33 cellular contexts compared by ENCODE assay signal in the genomic region with DNA sequence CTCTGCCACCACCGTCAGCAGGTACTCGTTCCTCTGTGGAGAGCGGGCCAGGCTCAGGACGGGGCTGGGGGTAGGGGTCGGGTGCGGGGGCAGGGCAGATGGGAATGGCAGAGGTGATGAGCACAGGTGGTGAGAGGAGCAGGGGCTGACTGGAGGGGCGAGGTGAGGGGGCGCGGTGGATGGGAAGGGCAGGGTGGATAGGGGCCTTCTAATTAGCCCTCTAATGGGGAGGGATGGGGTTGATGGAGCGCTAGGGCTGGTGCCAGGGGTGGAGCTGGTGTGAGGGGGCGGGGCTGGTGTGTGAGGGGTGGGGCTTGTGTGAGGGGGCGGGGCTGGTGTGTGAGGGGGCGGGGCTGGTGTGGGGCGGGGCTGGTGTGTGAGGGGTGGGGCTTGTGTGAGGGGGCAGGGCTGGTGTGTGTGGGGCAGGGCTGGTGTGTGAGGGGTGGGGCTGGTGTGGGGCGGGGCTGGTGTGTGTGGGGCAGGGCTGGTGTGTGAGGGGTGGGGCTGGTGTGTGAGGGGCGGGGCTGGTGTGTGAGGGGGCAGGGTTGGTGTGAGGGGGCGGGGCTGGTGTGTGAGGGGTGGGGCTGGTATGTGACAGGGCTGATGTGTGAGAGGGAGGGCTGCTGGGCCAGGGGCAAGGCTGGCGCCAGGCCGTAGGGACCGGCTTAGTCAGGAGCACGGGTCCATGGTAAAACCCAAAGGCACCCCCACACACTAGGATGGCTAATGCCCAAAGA. TPM values are rescaled to one million over a fixed set of nuclear protein-coding genes. Genes with fewer than 3 reads are reported as not detected.
A peak's percentile ranks its signal among the peaks of the same experiment; 100 is the strongest.
DNase-seq lines count a peak whose midpoint lies in the region; ATAC-seq and TF ChIP-seq lines count a peak whose summit lies in the region.
"Had no signal": no experiment of that assay in that cellular context is flagged by ENCODE, and none has a peak within 500 bp of the region (broad histone marks: within the 10 kb centered on the region; RNA-seq: fewer than 3 reads in every experiment).

No MANE protein-coding gene starts in this region.

- H3K4me1 Mint-ChIP-seq in H9 (peaks cover 2 to 8% of the 10 kb centered on the region in 2 experiments; a peak in 3 of 4 replicates), activated B cell treated with CpG ODN at 0.5 μM for 24 hours (no peaks in the 10 kb centered on the region)
- H3K4me1 Mint-ChIP-seq: activated naive CD8-positive, alpha-beta T cell treated with anti-CD3 and anti-CD28 coated beads for 36 hours; nephron had no signal

- no peak overlapping the region for H3K4me3 ChIP-seq in neuronal stem cell (ENCODE audit: low read length in 2 of 2)
- H3K4me3 ChIP-seq: colonic mucosa, GM23248, lower lobe of right lung, MG63, SK-N-MC, spleen, vagina had no signal

- no peaks in the 10 kb centered on the region; the same call in none of the 2 replicates for H3K27me3 Mint-ChIP-seq in H9 (ENCODE audit: low read depth)
- H3K27me3 Mint-ChIP-seq in activated B cell treated with CpG ODN at 0.5 μM for 24 hours: peaks cover 17% of the 10 kb centered on the region
- H3K27me3 Mint-ChIP-seq: activated naive CD8-positive, alpha-beta T cell treated with anti-CD3 and anti-CD28 coated beads for 36 hours had no signal

- H3K18ac ChIP-seq in H9 (ENCODE audit: insufficient read length, low read depth, low read length) (no peak overlapping the region), neuronal stem cell (ENCODE audit: low read length) (peak overlapping the region; percentile 88)

- H3K9ac ChIP-seq in H9 (ENCODE audit: extremely low read depth, insufficient read length, low read length) (no peak overlapping the region), neuronal stem cell (ENCODE audit: low read depth, low read length, poor library complexity) (no peak overlapping the region)
- H3K9ac ChIP-seq: GM23248, parathyroid adenoma had no signal

- H3K9me3 ChIP-seq in H9 (ENCODE audit: control insufficient read depth, low read depth, low read length) (no peaks in the 10 kb centered on the region), neuronal stem cell (replicated peaks in 1 of 2; ENCODE audit: control insufficient read depth in 2 of 2, insufficient read depth in 1 of 2, low read depth in 1 of 2, low read length in 2 of 2) (peaks cover 0 to 1% of the 10 kb centered on the region in 2 donors)
- H3K9me3 ChIP-seq: colonic mucosa, lower lobe of right lung, MG63, spleen, vagina had no signal

- TF ChIP-seq CTCF in H9 (conservative IDR thresholded peaks at IDR 0.05): no peak
- TF ChIP-seq CTCF in activated B cell treated with CpG ODN at 0.5 μM for 24 hours (IDR thresholded peaks at IDR 0.05): no peak

- no peaks in the 10 kb centered on the region for H3K79me2 ChIP-seq in H9 (ENCODE audit: insufficient read depth, low read length)
- H3K79me2 ChIP-seq: parathyroid adenoma had no signal

- H4K20me1 ChIP-seq in H9 (ENCODE audit: control insufficient read depth, insufficient read depth, insufficient read length): no peaks in the 10 kb centered on the region

- no peak overlapping the region for H3K56ac ChIP-seq in H9 (ENCODE audit: insufficient read length, low read depth, low read length)

- H3K27ac ChIP-seq in H9 (ENCODE audit: insufficient read length, low read depth, low read length) (no peak overlapping the region), neuronal stem cell (replicated peaks; ENCODE audit: low read length) (no peak overlapping the region)
- H3K27ac ChIP-seq: 22Rv1, colonic mucosa, GM23248, lower lobe of right lung, parathyroid adenoma, SK-N-MC, spleen, vagina had no signal

- CTCF ChIA-PET in activated B cell treated with CpG ODN at 0.5 μM for 24 hours (lab: Charles Lee): no interaction called here

- no peaks in the 10 kb centered on the region for H3K23me2 ChIP-seq in H9 (ENCODE audit: insufficient read length, low read depth, low read length, poor library complexity, severe bottlenecking)

- H3K4me1 ChIP-seq in H9 (ENCODE audit: insufficient read depth, low read length): no peaks in the 10 kb centered on the region; the same call in 1 of the 2 replicates
- no peaks in the 10 kb centered on the region for H3K4me1 ChIP-seq in neuronal stem cell (ENCODE audit: control insufficient read depth in 2 of 2, insufficient read depth in 1 of 2, low read depth in 1 of 2, low read length in 2 of 2)
- H3K4me1 ChIP-seq: colonic mucosa, lower lobe of right lung, parathyroid adenoma, spleen, vagina had no signal

- no peaks in the 10 kb centered on the region for H3K36me3 ChIP-seq in neuronal stem cell (replicated peaks in 1 of 2; ENCODE audit: control insufficient read depth in 2 of 2, insufficient read depth in 2 of 2, low read length in 2 of 2)
- H3K36me3 ChIP-seq: colonic mucosa, lower lobe of right lung, MG63, spleen, vagina had no signal

- H2AFZ ChIP-seq in H9 (ENCODE audit: low read length) (no peak overlapping the region), neuronal stem cell (ENCODE audit: low read length) (no peak overlapping the region)
- H2AFZ ChIP-seq: GM23248, parathyroid adenoma had no signal

- intact Hi-C loops in activated B cell treated with CpG ODN at 0.5 μM for 24 hours (cut with micrococcal nuclease): no loop called here

- no peak overlapping the region for H4K91ac ChIP-seq in H9 (ENCODE audit: insufficient read length, low read depth, low read length)
- H4K91ac ChIP-seq in neuronal stem cell (ENCODE audit: low read depth, low read length, poor library complexity): no peak overlapping the region

- H3K4ac ChIP-seq in H9 (ENCODE audit: low read depth, low read length) (no peak overlapping the region), neuronal stem cell (ENCODE audit: low read length) (no peak overlapping the region)

- H3K23ac ChIP-seq in H9 (ENCODE audit: insufficient read length, low read depth, low read length): no peak overlapping the region
- peak overlapping the region; percentile 45 for H3K23ac ChIP-seq in neuronal stem cell (ENCODE audit: low read depth, low read length, poor library complexity)

- ATAC-seq in activated B cell treated with CpG ODN at 0.5 μM for 24 hours (ENCODE audit: low read depth) (no peak), HG02798 (IDR thresholded peaks at IDR 0.05; ENCODE audit: poor library complexity, unreplicated experiment) (no peak)
- ATAC-seq: lower lobe of right lung had no signal

- H2BK15ac ChIP-seq in H9 (ENCODE audit: low read depth, low read length) (no peak overlapping the region), neuronal stem cell (ENCODE audit: low read length) (no peak overlapping the region)

- H3K14ac ChIP-seq in H9 (ENCODE audit: insufficient read depth, low read length) (no peak overlapping the region), neuronal stem cell (ENCODE audit: low read length) (no peak overlapping the region)

- WGBS in H9 (ENCODE audit: extremely low coverage, insufficient read length, low lambda C conversion rate): no CpG with 5 or more reads among the region's 21 CpGs
- no CpG with 5 or more reads among the region's 21 CpGs for WGBS in neuronal stem cell (ENCODE audit: extremely low coverage in 2 of 2, insufficient read length in 2 of 2, insufficient replicate concordance in 1 of 2), 2 donors

- H2BK20ac ChIP-seq in H9 (ENCODE audit: low read depth, low read length, poor library complexity, severe bottlenecking): no peak overlapping the region

- no peak overlapping the region for H4K5ac ChIP-seq in H9 (ENCODE audit: insufficient read length, low read depth, low read length)

- no peak overlapping the region for H2BK5ac ChIP-seq in H9 (ENCODE audit: insufficient read length, low read length)
- no peak overlapping the region for H2BK5ac ChIP-seq in neuronal stem cell (ENCODE audit: low read length)

- no peak overlapping the region for H3T11ph ChIP-seq in H9 (ENCODE audit: low read length)

- DNase-seq in DMS53 (lab: John Stamatoyannopoulos, UW) (peak; percentile 15), DMS53 treated with DMSO at 0.1 percent for 48 hours (lab: John Stamatoyannopoulos, UW; ENCODE audit: unreplicated experiment) (no peak), H9 (peak; percentile 50), activated B cell treated with CpG ODN at 0.5 μM for 24 hours (peak; percentile 3), neuronal stem cell (ENCODE audit: low spot score) (no peak), HT-29 (ENCODE audit: low spot score) (no peak)
- no peak for DNase-seq in stimulated activated CD4-positive, alpha-beta T cell treated with anti-CD3 and anti-CD28 coated beads, Interleukin-1b, Interleukin-23, amount 100 ng/mL, for 48 hours
- DNase-seq: activated naive CD8-positive, alpha-beta T cell treated with anti-CD3 and anti-CD28 coated beads for 36 hours; colonic mucosa; effector CD8-positive, alpha-beta T cell; GM23248; KBM-7; MG63; NCI-H1417 treated with DMSO at 0.1 percent for 48 hours; NCI-H2081; NCI-H226; NCI-H774; stimulated activated CD4-positive, alpha-beta T cell treated with anti-CD3 and anti-CD28 coated beads, Interleukin-2, amount 100 ng/mL, for 48 hours; substantia nigra had no signal

- H2AK5ac ChIP-seq in H9 (ENCODE audit: insufficient read length, low read length) (no peak overlapping the region), neuronal stem cell (ENCODE audit: low read depth, low read length) (peak overlapping the region; percentile 85)

- H2BK120ac ChIP-seq in H9 (ENCODE audit: low read depth, low read length, poor library complexity, severe bottlenecking) (no peak overlapping the region), neuronal stem cell (ENCODE audit: low read depth, low read length) (no peak overlapping the region)

- H3K27me3 ChIP-seq in H9 (ENCODE audit: insufficient read depth, low read length): no peaks in the 10 kb centered on the region
- peaks cover 0 to 33% (median 0%) of the 10 kb centered on the region in 3 experiments for H3K27me3 ChIP-seq in neuronal stem cell (ENCODE audit: control insufficient read depth in 3 of 3, insufficient read depth in 3 of 3, low read depth in 1 of 3, low read length in 3 of 3)
- H3K27me3 ChIP-seq: colonic mucosa, vagina had no signal

- POLR2A ChIA-PET in activated B cell treated with CpG ODN at 0.5 μM for 24 hours (lab: Charles Lee): no interaction called here

- no peak overlapping the region for H3K27ac Mint-ChIP-seq in H9
- no peak overlapping the region for H3K27ac Mint-ChIP-seq in activated B cell treated with CpG ODN at 0.5 μM for 24 hours
- H3K27ac Mint-ChIP-seq: activated naive CD8-positive, alpha-beta T cell treated with anti-CD3 and anti-CD28 coated beads for 36 hours; CD4-positive, alpha-beta memory T cell; nephron had no signal

- H3K9me3 Mint-ChIP-seq in H9 (peaks cover 0 to 5% of the 10 kb centered on the region in 2 experiments; a peak in 2 of 5 replicates), activated B cell treated with CpG ODN at 0.5 μM for 24 hours (peaks cover 3% of the 10 kb centered on the region)
- H3K9me3 Mint-ChIP-seq: activated naive CD8-positive, alpha-beta T cell treated with anti-CD3 and anti-CD28 coated beads for 36 hours; CD4-positive, alpha-beta memory T cell had no signal

- H3K4me3 Mint-ChIP-seq in H9 (no peak overlapping the region), activated B cell treated with CpG ODN at 0.5 μM for 24 hours (no peak overlapping the region)
- H3K4me3 Mint-ChIP-seq: activated naive CD8-positive, alpha-beta T cell treated with anti-CD3 and anti-CD28 coated beads for 36 hours; CD4-positive, alpha-beta memory T cell; nephron had no signal

- H4K8ac ChIP-seq in H9 (replicated peaks; ENCODE audit: insufficient read length, low read depth, low read length) (no peak overlapping the region), neuronal stem cell (ENCODE audit: low read depth, low read length) (peak overlapping the region; percentile 68)

- H3K4me2 ChIP-seq in H9 (ENCODE audit: insufficient read depth, insufficient read length, low read length): no peak overlapping the region
- H3K4me2 ChIP-seq in neuronal stem cell (ENCODE audit: insufficient read depth, low read length, poor library complexity, severe bottlenecking): no peak overlapping the region

- no peaks in the 10 kb centered on the region for H3K79me1 ChIP-seq in H9 (ENCODE audit: insufficient read depth, low read depth, low read length, poor library complexity, severe bottlenecking)
- no peaks in the 10 kb centered on the region for H3K79me1 ChIP-seq in neuronal stem cell (ENCODE audit: low read depth, low read length)

- H3K36me3 Mint-ChIP-seq in H9 (ENCODE audit: insufficient read depth in 1 of 3, low read depth in 3 of 3) (peaks cover 0 to 5% (median 0%) of the 10 kb centered on the region in 3 experiments; a peak in 1 of 7 replicates), activated B cell treated with CpG ODN at 0.5 μM for 24 hours (ENCODE audit: low read depth) (no peaks in the 10 kb centered on the region)
- H3K36me3 Mint-ChIP-seq: activated naive CD8-positive, alpha-beta T cell treated with anti-CD3 and anti-CD28 coated beads for 36 hours; CD4-positive, alpha-beta memory T cell had no signal

- no peak overlapping the region for H2BK12ac ChIP-seq in H9 (ENCODE audit: insufficient read length, low read depth, low read length)
- no peak overlapping the region for H2BK12ac ChIP-seq in neuronal stem cell (ENCODE audit: low read length)

RNA-seq across cellular contexts. Expression of a gene that starts 5.9 kb away (rescaled TPM):
- total RNA-seq in H9 (2021) (not detected in 2 replicates), activated B cell treated with CpG ODN at 0.5 μM for 24 hours (not detected in 2 replicates)
- polyA plus RNA-seq in neuronal stem cell (2013, experiment 1 of 2): not detected
- polyA plus RNA-seq in neuronal stem cell (2013, experiment 2 of 2): not detected
- total RNA-seq in HT-29 (2014; rRNA removed; shearing (Covaris generic)): not detected in 2 replicates
- total RNA-seq: activated naive CD8-positive, alpha-beta T cell treated with anti-CD3 and anti-CD28 coated beads for 36 hours; aorta; CD4-positive, alpha-beta memory T cell; colonic mucosa; epithelial cell of proximal tubule; GM23248; kidney epithelial cell; lower lobe of right lung; mononuclear cell; spleen; T-helper 2 cell treated with Interferon-gamma antibody and Interleukin-4, amounts not matched to agents 100 ng/mL and 5 ng/mL, for 36 hours; vagina had no signal
- polyA plus RNA-seq: aorta; CD4-positive, alpha-beta memory T cell; GM23248; spleen had no signal

RNA-seq across cellular contexts. Expression of a gene that starts 17.2 kb away (rescaled TPM):
- total RNA-seq in H9 (2021) (not detected in 2 replicates), activated B cell treated with CpG ODN at 0.5 μM for 24 hours (not detected in 2 replicates)
- not detected for polyA plus RNA-seq in neuronal stem cell (2013, experiment 1 of 2)
- not detected for polyA plus RNA-seq in neuronal stem cell (2013, experiment 2 of 2)
- total RNA-seq in HT-29 (2014; rRNA removed; shearing (Covaris generic)): not detected in 2 replicates
- total RNA-seq: activated naive CD8-positive, alpha-beta T cell treated with anti-CD3 and anti-CD28 coated beads for 36 hours; aorta; CD4-positive, alpha-beta memory T cell; colonic mucosa; epithelial cell of proximal tubule; GM23248; kidney epithelial cell; lower lobe of right lung; mononuclear cell; spleen; T-helper 2 cell treated with Interferon-gamma antibody and Interleukin-4, amounts not matched to agents 100 ng/mL and 5 ng/mL, for 36 hours; vagina had no signal
- polyA plus RNA-seq: aorta; CD4-positive, alpha-beta memory T cell; GM23248; spleen had no signal

RNA-seq across cellular contexts. Expression of a gene that starts 24.5 kb away (rescaled TPM):
- total RNA-seq in H9 (2021) (not detected in 2 replicates), activated B cell treated with CpG ODN at 0.5 μM for 24 hours (not detected in 2 replicates)
- polyA plus RNA-seq in neuronal stem cell (2013, experiment 1 of 2): not detected
- polyA plus RNA-seq in neuronal stem cell (2013, experiment 2 of 2): not detected
- not detected in 2 replicates for total RNA-seq in HT-29 (2014; rRNA removed; shearing (Covaris generic))
- total RNA-seq: activated naive CD8-positive, alpha-beta T cell treated with anti-CD3 and anti-CD28 coated beads for 36 hours; aorta; CD4-positive, alpha-beta memory T cell; colonic mucosa; epithelial cell of proximal tubule; GM23248; kidney epithelial cell; lower lobe of right lung; mononuclear cell; spleen; T-helper 2 cell treated with Interferon-gamma antibody and Interleukin-4, amounts not matched to agents 100 ng/mL and 5 ng/mL, for 36 hours; vagina had no signal
- polyA plus RNA-seq: aorta; CD4-positive, alpha-beta memory T cell; GM23248; spleen had no signal

RNA-seq across cellular contexts. Expression of a gene that starts 39.5 kb away (rescaled TPM):
- total RNA-seq in H9 (2021) (not detected in 2 replicates), activated B cell treated with CpG ODN at 0.5 μM for 24 hours (not detected in 2 replicates)
- polyA plus RNA-seq in neuronal stem cell (2013, experiment 1 of 2): not detected
- polyA plus RNA-seq in neuronal stem cell (2013, experiment 2 of 2): 0.01 TPM
- total RNA-seq in HT-29 (2014; rRNA removed; shearing (Covaris generic)): not detected in 2 replicates
- total RNA-seq: activated naive CD8-positive, alpha-beta T cell treated with anti-CD3 and anti-CD28 coated beads for 36 hours; aorta; CD4-positive, alpha-beta memory T cell; colonic mucosa; epithelial cell of proximal tubule; GM23248; kidney epithelial cell; lower lobe of right lung; mononuclear cell; spleen; T-helper 2 cell treated with Interferon-gamma antibody and Interleukin-4, amounts not matched to agents 100 ng/mL and 5 ng/mL, for 36 hours; vagina had no signal
- polyA plus RNA-seq: aorta; CD4-positive, alpha-beta memory T cell; GM23248; spleen had no signal

RNA-seq across cellular contexts. Expression of a gene that starts 46.3 kb away (rescaled TPM):
- total RNA-seq in H9 (2021): not detected in 2 replicates
- total RNA-seq in activated B cell treated with CpG ODN at 0.5 μM for 24 hours: not detected in 2 replicates
- not detected for polyA plus RNA-seq in neuronal stem cell (2013, experiment 1 of 2)
- not detected for polyA plus RNA-seq in neuronal stem cell (2013, experiment 2 of 2)
- total RNA-seq in HT-29 (2014; rRNA removed; shearing (Covaris generic)): not detected in 2 replicates
- total RNA-seq: activated naive CD8-positive, alpha-beta T cell treated with anti-CD3 and anti-CD28 coated beads for 36 hours; aorta; CD4-positive, alpha-beta memory T cell; colonic mucosa; epithelial cell of proximal tubule; GM23248; kidney epithelial cell; lower lobe of right lung; mononuclear cell; spleen; T-helper 2 cell treated with Interferon-gamma antibody and Interleukin-4, amounts not matched to agents 100 ng/mL and 5 ng/mL, for 36 hours; vagina had no signal
- polyA plus RNA-seq: aorta; CD4-positive, alpha-beta memory T cell; GM23248; spleen had no signal

Comparison
In these comparisons a context has a peak if more than half of its experiments do, and no peak if none do; other contexts are left out.
1. DNase-seq: peak in DMS53 (single experiment), H9 (single experiment) and activated B cell treated with CpG ODN at 0.5 μM for 24 hours (single experiment); none in DMS53 treated with DMSO at 0.1 percent for 48 hours (single experiment), neuronal stem cell (single experiment), stimulated activated CD4-positive, alpha-beta T cell treated with anti-CD3 and anti-CD28 coated beads, Interleukin-1b, Interleukin-23, amount 100 ng/mL, for 48 hours (single experiment) and HT-29 (single experiment).